ENCODE assay signal across 11 cellular contexts in the genomic region with DNA sequence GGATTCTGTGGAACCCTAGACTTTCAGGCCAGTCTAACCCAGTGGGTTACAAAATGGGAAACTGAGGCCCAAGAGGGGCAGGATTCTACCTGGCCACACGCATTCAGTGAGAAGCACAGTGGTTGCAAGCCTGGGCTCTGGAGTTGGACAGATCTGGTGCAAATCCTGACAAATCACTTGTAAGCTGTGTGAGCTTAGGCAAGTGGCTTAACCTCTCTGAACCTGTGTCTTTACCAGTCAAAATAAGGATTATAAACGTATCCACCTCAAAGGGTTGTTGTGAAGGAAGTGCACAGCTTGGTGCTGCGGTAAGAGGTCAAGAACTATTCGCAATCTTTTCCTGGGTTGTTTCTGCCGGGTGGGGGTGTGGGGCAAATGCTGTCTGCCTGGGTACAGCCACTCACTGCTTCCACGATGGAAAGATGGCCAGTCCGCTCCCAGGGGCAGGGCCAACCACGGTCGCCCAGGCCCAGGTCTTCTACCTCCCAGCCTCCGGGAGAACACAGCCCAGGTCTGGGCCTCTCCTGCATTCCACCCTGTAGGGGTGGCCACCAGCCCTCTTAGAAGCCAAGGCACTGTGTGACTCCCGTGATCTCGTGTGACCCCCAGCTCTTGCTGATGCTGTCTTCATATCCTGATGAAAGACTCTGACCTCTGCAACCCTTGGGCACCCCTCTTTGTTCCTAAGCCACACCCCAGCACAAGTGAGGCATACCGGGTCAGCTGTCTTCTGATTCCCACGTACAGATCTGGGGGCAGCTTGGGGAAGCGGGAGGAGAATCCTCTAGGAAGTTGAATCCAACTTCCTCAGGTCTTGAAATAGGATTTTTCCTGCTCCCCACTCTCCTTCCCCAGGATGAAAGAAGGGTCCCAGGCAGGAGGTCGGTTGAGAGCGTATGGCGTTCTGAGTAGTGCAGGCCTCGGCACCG. TPM values are rescaled to one million over a fixed set of nuclear protein-coding genes. Genes with fewer than 3 reads are reported as not detected.
DNase-seq lines count a peak whose midpoint lies in the region; ATAC-seq and TF ChIP-seq lines count a peak whose summit lies in the region.
"Had no signal": no experiment of that assay in that cellular context is flagged by ENCODE, and none has a peak within 500 bp of the region (broad histone marks: within the 10 kb centered on the region; RNA-seq: fewer than 3 reads in every experiment).

No MANE protein-coding gene starts in this region.

- no peak for TF ChIP-seq CTCF in chondrocyte (IDR thresholded peaks at IDR 0.05)
- no peak for TF ChIP-seq CTCF in neural cell (IDR thresholded peaks at IDR 0.05; ENCODE audit: poor library complexity, severe bottlenecking)

- peak overlapping the region; percentile 59 for H3K4me3 Mint-ChIP-seq in chondrocyte (ENCODE audit: unreplicated experiment)
- H3K4me3 Mint-ChIP-seq: effector memory CD8-positive, alpha-beta T cell had no signal

- H3K27me3 ChIP-seq in BLaER1 (peaks cover 47% of the 10 kb centered on the region), H7 (ENCODE audit: control insufficient read depth, insufficient read depth, low read length) (peaks cover 36% of the 10 kb centered on the region), neural cell (ENCODE audit: insufficient read depth, low read depth, low read length) (peaks cover 42% of the 10 kb centered on the region)

- no peaks in the 10 kb centered on the region for H3F3A ChIP-seq in neural cell (ENCODE audit: insufficient read depth, low read length, poor library complexity, severe bottlenecking)

- H3K4me3 ChIP-seq in BLaER1 (no peak overlapping the region; the same call in 1 of the 2 replicates), H7 (ENCODE audit: insufficient read depth, low read depth, low read length) (peak overlapping the region; percentile 63), neural cell (ENCODE audit: low read length) (peak overlapping the region; percentile 79)

- no peaks in the 10 kb centered on the region for H3K9me3 Mint-ChIP-seq in chondrocyte (ENCODE audit: low read depth)
- H3K9me3 Mint-ChIP-seq: effector memory CD8-positive, alpha-beta T cell had no signal

- H3K9me2 ChIP-seq in neural cell (ENCODE audit: insufficient read depth, low read length), result no peaks in the 10 kb centered on the region

- no peak for TF ChIP-seq RAD21 in neural cell (conservative IDR thresholded peaks at IDR 0.05)

- TF ChIP-seq EP300 in neural cell (conservative IDR thresholded peaks at IDR 0.05; ENCODE audit: poor library complexity, severe bottlenecking), result no peak

- H3K4me2 ChIP-seq in BLaER1, result peak overlapping the region; percentile 85; the same call in 1 of the 2 replicates
- H3K4me2 ChIP-seq in neural cell (ENCODE audit: low read length), result no peak overlapping the region

- no peak for ATAC-seq in HG03196 (IDR thresholded peaks at IDR 0.05; ENCODE audit: unreplicated experiment)

- H3K79me2 ChIP-seq in neural cell (replicated peaks; ENCODE audit: insufficient read depth, low read length), result no peaks in the 10 kb centered on the region

- H2AFZ ChIP-seq in neural cell (ENCODE audit: low read depth, low read length), result no peak overlapping the region

- H3K36me3 Mint-ChIP-seq in chondrocyte (ENCODE audit: low read depth), result no peaks in the 10 kb centered on the region

- H3K4me1 ChIP-seq in BLaER1, result peaks cover 19% of the 10 kb centered on the region

- no peak overlapping the region for H3K27ac ChIP-seq in BLaER1
- no peak overlapping the region for H3K27ac ChIP-seq in neural cell (ENCODE audit: low read length)
- H3K27ac ChIP-seq: VCaP had no signal

- DNase-seq in H7 (peak; percentile 78), chondrocyte (ENCODE audit: low spot score) (no peak), GDM1 (lab: John Stamatoyannopoulos, UW) (no peak), Ammon's horn (ENCODE audit: low spot score) (no peak), NCI-H187 (lab: John Stamatoyannopoulos, UW) (no peak)

- H4K20me1 ChIP-seq in BLaER1 (peaks cover 25% of the 10 kb centered on the region), neural cell (ENCODE audit: insufficient read depth) (no peaks in the 10 kb centered on the region)

- H3K9me3 ChIP-seq in BLaER1 (no peaks in the 10 kb centered on the region), neural cell (ENCODE audit: low read length) (no peaks in the 10 kb centered on the region)

- H3K9ac ChIP-seq in BLaER1, result no peak overlapping the region
- H3K9ac ChIP-seq in neural cell (ENCODE audit: low read length), result no peak overlapping the region

- H3K27ac Mint-ChIP-seq in chondrocyte (ENCODE audit: unreplicated experiment), result no peak overlapping the region
- H3K27ac Mint-ChIP-seq: effector memory CD8-positive, alpha-beta T cell had no signal

- no peaks in the 10 kb centered on the region for H3K36me3 ChIP-seq in BLaER1
- no peaks in the 10 kb centered on the region for H3K36me3 ChIP-seq in H7 (replicated peaks; ENCODE audit: control insufficient read depth, insufficient read depth, low read length)
- no peaks in the 10 kb centered on the region for H3K36me3 ChIP-seq in neural cell (ENCODE audit: insufficient read depth, low read length)

- H3K4me1 Mint-ChIP-seq in chondrocyte (ENCODE audit: low read depth), result peaks cover 21% of the 10 kb centered on the region

- H3K27me3 Mint-ChIP-seq in chondrocyte (ENCODE audit: low read depth), result peaks cover 41% of the 10 kb centered on the region

TF ChIP-seq in neural cell, 6 proteins besides CTCF, POLR2A, EP300 and RAD21:
- TF ChIP-seq REST (IDR thresholded peaks at IDR 0.05; ENCODE audit: borderline replicate concordance) (no peak), MXI1 (conservative IDR thresholded peaks at IDR 0.05; ENCODE audit: poor library complexity, severe bottlenecking) (no peak), POLR2AphosphoS5 (IDR thresholded peaks at IDR 0.05) (no peak), SMC3 (conservative IDR thresholded peaks at IDR 0.05; ENCODE audit: poor library complexity) (no peak), EZH2 (IDR thresholded peaks at IDR 0.05; ENCODE audit: borderline replicate concordance, insufficient read depth, low read length, poor library complexity, severe bottlenecking) (no peak), TAF1 (IDR thresholded peaks at IDR 0.05; ENCODE audit: low read depth) (no peak)

RNA-seq across cellular contexts. Expression of gene CHRNA3, which starts 1.5 kb away (rescaled TPM):
- 2.6 and 4.4 TPM in 2 replicates for total RNA-seq in H7 (2014; rRNA removed; shearing (Covaris generic))
- total RNA-seq in chondrocyte, result 0.29 TPM in 1 of 3 replicates, not detected in the others
- 2.4 TPM in 2 replicates for polyA plus RNA-seq in neural cell
- 1.7 and 2.2 TPM in 2 replicates for polyA minus RNA-seq in neural cell
- total RNA-seq: aorta had no signal
- polyA plus RNA-seq: aorta had no signal

RNA-seq across cellular contexts. Expression of gene CHRNB4, which starts 21.7 kb away (rescaled TPM):
- total RNA-seq in H7 (2014; rRNA removed; shearing (Covaris generic)), result 2.7 and 4.3 TPM in 2 replicates
- total RNA-seq in chondrocyte, result 0.10 to 0.13 TPM in 2 of 3 replicates, not detected in the other
- polyA plus RNA-seq in neural cell, result not detected in 2 replicates
- polyA minus RNA-seq in neural cell, result not detected in 2 replicates
- total RNA-seq: aorta had no signal
- polyA plus RNA-seq: aorta had no signal

RNA-seq across cellular contexts. Expression of gene CHRNA5, which starts 54.0 kb away (rescaled TPM):
- 7.8 and 10.0 TPM in 2 replicates for total RNA-seq in H7 (2014; rRNA removed; shearing (Covaris generic))
- 1.6 to 1.8 TPM (median 1.6 TPM) in 3 replicates for total RNA-seq in chondrocyte
- polyA plus RNA-seq in neural cell, result 4.6 and 6.8 TPM in 2 replicates
- 4.9 and 8.5 TPM in 2 replicates for polyA minus RNA-seq in neural cell
